Comparison of ENCODE assay signal across 8 cellular contexts in genomic region chr15:31977812-31978662, GRCh38. TPM values are rescaled to one million over a fixed set of nuclear protein-coding genes. Genes with fewer than 3 reads are reported as not detected.
A peak's percentile ranks its signal among the peaks of the same experiment; 100 is the strongest.
DNase-seq lines count a peak whose midpoint lies in the region; ATAC-seq, FAIRE-seq and TF ChIP-seq lines count a peak whose summit lies in the region.

No MANE protein-coding gene starts in this region.

- no peak overlapping the region for H4K91ac ChIP-seq in H1 (replicated peaks; ENCODE audit: insufficient read length, low read length)

- H3K18ac ChIP-seq in H1 (ENCODE audit: extremely low read depth, low read length): peak overlapping the region; percentile 85; the same call in 1 of the 2 replicates

- no peak overlapping the region for H3K4me2 ChIP-seq in GM23248 (ENCODE audit: unreplicated experiment)
- peak overlapping the region; percentile 23 to 47 for H3K4me2 ChIP-seq in H1 (ENCODE audit: insufficient read depth in 1 of 2, low read depth in 2 of 2, low read length in 2 of 2)

- POLR2A ChIA-PET in CD8-positive, alpha-beta T cell (lab: Charles Lee): no interaction called here
- POLR2A ChIA-PET in H1 (lab: Charles Lee; ENCODE audit: partially characterized antibody): interaction anchor here (1.1 kb wide), 1 partner anchor 51 kb away, joined by 3 read pairs; no protein-coding TSS in a partner anchor

- no peak overlapping the region for H2BK15ac ChIP-seq in H1 (ENCODE audit: low read length)

- H3K4me3 ChIP-seq in CD8-positive, alpha-beta T cell (ENCODE audit: low read depth, low read length): no peak overlapping the region
- H3K4me3 ChIP-seq in GM23248 (no peak overlapping the region), H1 (ENCODE audit: extremely low read depth in 1 of 4, insufficient read depth in 2 of 4, low read depth in 3 of 4, low read length in 4 of 4) (peak overlapping the region in 1 of 4 experiments; percentile 27; a peak in 1 of 8 replicates), mucosa of descending colon (no peak overlapping the region)

- H3K79me2 ChIP-seq in GM23248 (ENCODE audit: insufficient read depth) (no peaks in the 10 kb centered on the region), H1 (ENCODE audit: control insufficient read depth in 1 of 2, insufficient read depth in 2 of 2, low read length in 2 of 2) (no peaks in the 10 kb centered on the region)

- H3K23ac ChIP-seq in H1 (ENCODE audit: insufficient read length): no peak overlapping the region

- no peaks in the 10 kb centered on the region for H3F3A ChIP-seq in GM23248 (ENCODE audit: insufficient read depth)

- no peaks in the 10 kb centered on the region for H3K36me3 ChIP-seq in CD8-positive, alpha-beta T cell (ENCODE audit: insufficient read depth, low read length)
- H3K36me3 ChIP-seq in GM23248 (ENCODE audit: low read depth) (no peaks in the 10 kb centered on the region), H1 (ENCODE audit: control insufficient read depth in 2 of 4, insufficient read depth in 4 of 4, low read length in 3 of 4) (no peaks in the 10 kb centered on the region), mucosa of descending colon (ENCODE audit: low read depth) (no peaks in the 10 kb centered on the region)

- H3K4me3 Mint-ChIP-seq in CD8-positive, alpha-beta T cell: no peak overlapping the region

- H3K23me2 ChIP-seq in H1 (ENCODE audit: low read depth, low read length): peaks cover 6% of the 10 kb centered on the region; the same call in 1 of the 2 replicates

- no peak overlapping the region for H2BK120ac ChIP-seq in H1 (replicated peaks; ENCODE audit: low read depth, low read length)

- H2BK12ac ChIP-seq in H1 (ENCODE audit: low read depth, low read length): peak overlapping the region; percentile 55; the same call in 1 of the 2 replicates

- no peak overlapping the region for H3K4ac ChIP-seq in H1 (replicated peaks; ENCODE audit: insufficient read length, low read depth, low read length)

- H2AFZ ChIP-seq in GM23248: no peak overlapping the region
- peak overlapping the region; percentile 89 for H2AFZ ChIP-seq in H1 (ENCODE audit: low read length)

- H4K5ac ChIP-seq in H1 (ENCODE audit: insufficient read length, low read depth, low read length): peak overlapping the region; percentile 48

- FAIRE-seq in H1 (lab: Jason Lieb, UNC): peak; percentile 50

- 22 to 25% methylated on average over 22 of the region's 22 CpGs for WGBS in GM23248 (ENCODE audit: low coverage in 1 of 2, low lambda C conversion rate in 2 of 2, missing lambda C conversion rate in 2 of 2), 2 experiments
- 40% methylated on average over 18 of the region's 22 CpGs; no CpG with 5 or more reads in 1 of the 2 experiments for whole genome bisulfite sequencing in H1 (ENCODE audit: extremely low coverage in 1 of 2, insufficient coverage in 1 of 2, insufficient read length in 1 of 2, insufficient replicate concordance in 2 of 2, low coverage in 1 of 2, low lambda C conversion rate in 2 of 2, missing lambda C conversion rate in 1 of 2), 2 experiments

- intact Hi-C loops in CD8-positive, alpha-beta T cell (cut with DNase I, micrococcal nuclease): no loop called here
- intact Hi-C loops in mucosa of descending colon (cut with DNase I, micrococcal nuclease): loop anchor here in 1 of 2 donors (5.0 kb wide), 1 partner anchor 49 kb away; no protein-coding TSS in a partner anchor

- H3K27ac Mint-ChIP-seq in CD8-positive, alpha-beta T cell: no peak overlapping the region

- H2BK20ac ChIP-seq in H1 (ENCODE audit: low read length): no peak overlapping the region

- no peak overlapping the region for H3K27ac ChIP-seq in CD8-positive, alpha-beta T cell (ENCODE audit: low read depth, low read length)
- H3K27ac ChIP-seq in GM23248 (no peak overlapping the region), H1 (ENCODE audit: low read depth, low read length) (no peak overlapping the region)

- peak; percentile 85 to 92 for TF ChIP-seq RAD21 in H1 (IDR thresholded peaks at IDR 0.05 in 1 of 2, conservative IDR thresholded peaks at IDR 0.05 in 1 of 2; ENCODE audit: low read depth in 2 of 2, low read length in 2 of 2)

- no peaks in the 10 kb centered on the region for H3K9me3 Mint-ChIP-seq in CD8-positive, alpha-beta T cell

- no peak overlapping the region for H3K14ac ChIP-seq in H1 (ENCODE audit: insufficient read length)

- H2AK5ac ChIP-seq in H1 (ENCODE audit: low read depth, low read length): no peak overlapping the region

- peak; percentile 70 for TF ChIP-seq CTCF in CD8-positive, alpha-beta T cell (IDR thresholded peaks at IDR 0.05)
- TF ChIP-seq CTCF in H1 (IDR thresholded peaks at IDR 0.05; ENCODE audit: control extremely low read depth in 1 of 3, insufficient read depth in 1 of 3, low read depth in 1 of 3, low read length in 3 of 3): peak; percentile 92 to 96 (median 93)
- peak; percentile 71 for TF ChIP-seq CTCF in mucosa of descending colon (IDR thresholded peaks at IDR 0.05)

- no peak overlapping the region for H3K9ac ChIP-seq in GM23248
- no peak overlapping the region for H3K9ac ChIP-seq in H1 (replicated peaks in 1 of 4; ENCODE audit: extremely low read depth in 1 of 4, low read depth in 3 of 4, low read length in 3 of 4)

- CTCF ChIA-PET in CD8-positive, alpha-beta T cell (lab: Charles Lee): interaction anchor here (0.9 to 1.6 kb wide), 7 partner anchors 9 to 24 kb away, joined by 3 to 11 read pairs (median 3); no protein-coding TSS in a partner anchor
- CTCF ChIA-PET in H1 (lab: Charles Lee; ENCODE audit: partially characterized antibody): interaction anchor here (0.6 to 4.6 kb wide), 44 partner anchors 9 to 489 kb away, joined by 3 to 52 read pairs (median 4); no protein-coding TSS in a partner anchor

- H3K9me2 ChIP-seq in GM23248 (ENCODE audit: insufficient read depth): no peaks in the 10 kb centered on the region

- H3K79me1 ChIP-seq in H1 (ENCODE audit: low read depth, low read length): no peaks in the 10 kb centered on the region; the same call in 1 of the 2 replicates

- no peak for ATAC-seq in CD8-positive, alpha-beta T cell
- ATAC-seq in mucosa of descending colon (peak; percentile 73), HG03565 (IDR thresholded peaks at IDR 0.05; ENCODE audit: unreplicated experiment) (no peak)

- H2BK5ac ChIP-seq in H1 (ENCODE audit: low read depth, low read length): no peak overlapping the region

- H3K36me3 Mint-ChIP-seq in CD8-positive, alpha-beta T cell: no peaks in the 10 kb centered on the region

- H4K20me1 ChIP-seq in GM23248 (ENCODE audit: insufficient read depth) (no peaks in the 10 kb centered on the region), H1 (replicated peaks in 1 of 2; ENCODE audit: control insufficient read depth in 1 of 2, insufficient read depth in 2 of 2, low read length in 2 of 2) (peaks cover 0 to 11% of the 10 kb centered on the region in 2 experiments)

- peaks cover 35% of the 10 kb centered on the region for H3K27me3 Mint-ChIP-seq in CD8-positive, alpha-beta T cell (ENCODE audit: low read depth)

- H4K8ac ChIP-seq in H1 (ENCODE audit: extremely low read depth, insufficient read depth, low read length): peak overlapping the region; percentile 39; the same call in 1 of the 2 replicates

- H3K4me1 Mint-ChIP-seq in CD8-positive, alpha-beta T cell (ENCODE audit: low read depth): peaks cover 17% of the 10 kb centered on the region

- no peak for TF ChIP-seq POLR2A in H1 (IDR thresholded peaks at IDR 0.05; ENCODE audit: control extremely low read depth in 1 of 2, low read depth in 2 of 2, low read length in 2 of 2)

- peak in 1 of 2 experiments; percentile 24; a peak in 1 of 3 replicates for TF ChIP-seq EP300 in H1 (IDR thresholded peaks at IDR 0.05; ENCODE audit: borderline replicate concordance in 1 of 2, low read depth in 2 of 2, low read length in 2 of 2)

- H3K4me1 ChIP-seq in CD8-positive, alpha-beta T cell (ENCODE audit: insufficient read depth, low read length): peaks cover 3% of the 10 kb centered on the region
- no peaks in the 10 kb centered on the region for H3K4me1 ChIP-seq in GM23248 (ENCODE audit: insufficient read depth)
- H3K4me1 ChIP-seq in H1 (replicated peaks in 1 of 4; ENCODE audit: control insufficient read depth in 3 of 4, insufficient read depth in 4 of 4, low read length in 3 of 4): peaks cover 0 to 12% (median 4%) of the 10 kb centered on the region in 4 experiments; a peak in 5 of 7 replicates
- peaks cover 6% of the 10 kb centered on the region for H3K4me1 ChIP-seq in mucosa of descending colon (ENCODE audit: low read depth)

- peak; percentile 13 to 71 (median 41) for DNase-seq in CD8-positive, alpha-beta T cell
- DNase-seq in GM23248 (peak; percentile 68), NCI-H345 (lab: John Stamatoyannopoulos, UW) (peak; percentile 39), H1 (ENCODE audit: low read depth in 1 of 2, low spot score in 2 of 2) (peak in 1 of 2 experiments; percentile 92), mucosa of descending colon (peak; percentile 55 to 80 (median 79))
- DNase-seq in activated CD4-positive, alpha-beta T cell treated with anti-CD3 and anti-CD28 coated beads, Interleukin-2, amount 50 U/mL, for 1 hour: peak; percentile 52
- peak in 5 of 6 experiments; percentile 15 to 51 (median 25) for DNase-seq in stimulated activated naive CD4-positive, alpha-beta T cell (lab: John Stamatoyannopoulos, UW)

- in situ Hi-C loops in GM23248 (cut with MboI): loop anchor here (25.0 kb wide), 1 partner anchor 159 kb away; no protein-coding TSS in a partner anchor

- no peak overlapping the region for H3K56ac ChIP-seq in H1 (replicated peaks; ENCODE audit: insufficient read length, low read depth, low read length)

- no peaks in the 10 kb centered on the region for H3K27me3 ChIP-seq in CD8-positive, alpha-beta T cell (ENCODE audit: insufficient read depth, low read length)
- no peaks in the 10 kb centered on the region; the same call in 1 of the 2 replicates for H3K27me3 ChIP-seq in GM23248 (replicated peaks; ENCODE audit: insufficient read depth)
- H3K27me3 ChIP-seq in H1 (replicated peaks in 1 of 4; ENCODE audit: control insufficient read depth in 3 of 4, extremely low read depth in 1 of 4, insufficient read depth in 3 of 4, low read length in 3 of 4): peaks cover 0 to 13% (median 1%) of the 10 kb centered on the region in 4 experiments; a peak in 4 of 7 replicates

- H3K9me3 ChIP-seq in CD8-positive, alpha-beta T cell (ENCODE audit: low read length): no peaks in the 10 kb centered on the region
- H3K9me3 ChIP-seq in GM23248 (ENCODE audit: low read depth): no peaks in the 10 kb centered on the region
- H3K9me3 ChIP-seq in H1 (ENCODE audit: insufficient read depth in 2 of 2, low read depth in 1 of 2, low read length in 1 of 2): no peaks in the 10 kb centered on the region
- no peaks in the 10 kb centered on the region for H3K9me3 ChIP-seq in mucosa of descending colon

RNA-seq across cellular contexts. Expression of gene CHRNA7, which starts 52.3 kb away (rescaled TPM):
- not detected for total RNA-seq in CD8-positive, alpha-beta T cell
- under 0.01 TPM in 1 of 2 replicates, not detected in the other for total RNA-seq in GM23248 (2014; rRNA removed; shearing (Covaris generic))
- not detected in 2 replicates for polyA plus RNA-seq in GM23248 (2016; fragmentation: Nextera tagmentation; extraction: Ambion mirVana)
- total RNA-seq in H1 (2021; fragmentation: NEBNext Ultra II Directional; extraction: Animal tissue kit (Norgen Biotek cat#: 25700)): 7.5 and 9.1 TPM in 2 replicates
- 11.0 and 12.4 TPM in 2 replicates for polyA plus RNA-seq in H1 (2011; rRNA removed)
- 7.4 TPM for polyA plus RNA-seq in H1 (2011; cell fraction: cytosol; rRNA removed)
- polyA plus RNA-seq in H1 (2011; cell fraction: nucleus; rRNA removed): 20.6 TPM
- polyA plus RNA-seq in H1 (2012, experiment 1 of 2): 7.1 to 7.9 TPM (median 7.6 TPM) in 4 replicates
- polyA plus RNA-seq in H1 (2012, experiment 2 of 2): 5.3 TPM
- polyA plus RNA-seq in H1 (2013, experiment 1 of 2): 4.3 TPM
- 5.0 TPM for polyA plus RNA-seq in H1 (2013, experiment 2 of 2)
- 32.8 and 36.1 TPM in 2 replicates for polyA minus RNA-seq in H1 (2011; rRNA and poly(A)+ RNA removed)
- polyA minus RNA-seq in H1 (2011; cell fraction: cytosol; rRNA and poly(A)+ RNA removed): 13.7 TPM
- polyA minus RNA-seq in H1 (2011; cell fraction: nucleus; rRNA and poly(A)+ RNA removed): 26.5 TPM
- total RNA-seq in mucosa of descending colon: 10 to 100 TPM in 1 of 3 donors, 1 to 10 TPM in 2; 3.4 to 12.2 (median 5.3) TPM
